ENCODE assay signal across 9 cellular contexts in genomic region chr4:16082038-16082423, GRCh38. TPM values are rescaled to one million over a fixed set of nuclear protein-coding genes. Genes with fewer than 3 reads are reported as not detected.
DNase-seq lines count a peak whose midpoint lies in the region; ATAC-seq and TF ChIP-seq lines count a peak whose summit lies in the region.
"Had no signal": no experiment of that assay in that cellular context is flagged by ENCODE, and none has a peak within 500 bp of the region (broad histone marks: within the 10 kb centered on the region; RNA-seq: fewer than 3 reads in every experiment).

No MANE protein-coding gene starts in this region.

- peaks cover 51% of the 10 kb centered on the region for H3K27me3 Mint-ChIP-seq in activated naive CD4-positive, alpha-beta T cell treated with anti-CD3 and anti-CD28 coated beads, Interleukin-2, amount 50 U/mL, for 24 hours
- peaks cover 55% of the 10 kb centered on the region for H3K27me3 Mint-ChIP-seq in dendritic cell treated with granulocyte-macrophage colony-stimulating factor and Interleukin-4, amounts not matched to agents 40 ng/mL and 50 ng/mL, for 4 days
- H3K27me3 Mint-ChIP-seq in natural killer cell (ENCODE audit: low read depth in 2 of 2) = peaks cover 53 to 74% of the 10 kb centered on the region in 2 donors

- TF ChIP-seq CTCF in natural killer cell (IDR thresholded peaks at IDR 0.05) = no peak

- DNase-seq in activated naive CD4-positive, alpha-beta T cell treated with anti-CD3 and anti-CD28 coated beads, Interleukin-2, amount 50 U/mL, for 16 hours = no peak
- DNase-seq in natural killer cell = no peak
- no peak for DNase-seq in effector CD8-positive, alpha-beta T cell (lab: John Stamatoyannopoulos, UW)
- no peak for DNase-seq in GOT3 (lab: John Stamatoyannopoulos, UW)

- H3K4me3 ChIP-seq in urinary bladder (ENCODE audit: low read depth, low read length) = peak overlapping the region; percentile 43

- no peak overlapping the region for H3K27ac ChIP-seq in urinary bladder (ENCODE audit: low read depth)

- no peaks in the 10 kb centered on the region for H3K36me3 ChIP-seq in urinary bladder (ENCODE audit: insufficient read depth)

- peak overlapping the region; percentile 84 for H3K4me3 Mint-ChIP-seq in activated naive CD4-positive, alpha-beta T cell treated with anti-CD3 and anti-CD28 coated beads, Interleukin-2, amount 50 U/mL, for 24 hours
- peak overlapping the region; percentile 74 for H3K4me3 Mint-ChIP-seq in dendritic cell treated with granulocyte-macrophage colony-stimulating factor and Interleukin-4, amounts not matched to agents 40 ng/mL and 50 ng/mL, for 4 days
- H3K4me3 Mint-ChIP-seq in natural killer cell = peak overlapping the region; percentile 52

- WGBS in urinary bladder = 20% methylated on average over 17 of the region's 17 CpGs

- intact Hi-C loops in dendritic cell treated with granulocyte-macrophage colony-stimulating factor and Interleukin-4, amounts not matched to agents 40 ng/mL and 50 ng/mL, for 4 days (cut with micrococcal nuclease) = no loop called here
- intact Hi-C loops in natural killer cell (cut with micrococcal nuclease) = no loop called here

- ATAC-seq in natural killer cell = peak in 1 of 3 donors; percentile 3
- no peak for ATAC-seq in HG03460 (IDR thresholded peaks at IDR 0.05; ENCODE audit: unreplicated experiment)

- no peaks in the 10 kb centered on the region for H3K9me3 Mint-ChIP-seq in activated naive CD4-positive, alpha-beta T cell treated with anti-CD3 and anti-CD28 coated beads, Interleukin-2, amount 50 U/mL, for 24 hours
- peaks cover 10% of the 10 kb centered on the region for H3K9me3 Mint-ChIP-seq in dendritic cell treated with granulocyte-macrophage colony-stimulating factor and Interleukin-4, amounts not matched to agents 40 ng/mL and 50 ng/mL, for 4 days
- H3K9me3 Mint-ChIP-seq in natural killer cell = no peaks in the 10 kb centered on the region

- H3K4me1 ChIP-seq in urinary bladder (ENCODE audit: insufficient read depth) = no peaks in the 10 kb centered on the region

- peaks cover 3% of the 10 kb centered on the region for H3K36me3 Mint-ChIP-seq in activated naive CD4-positive, alpha-beta T cell treated with anti-CD3 and anti-CD28 coated beads, Interleukin-2, amount 50 U/mL, for 24 hours
- no peaks in the 10 kb centered on the region for H3K36me3 Mint-ChIP-seq in dendritic cell treated with granulocyte-macrophage colony-stimulating factor and Interleukin-4, amounts not matched to agents 40 ng/mL and 50 ng/mL, for 4 days (ENCODE audit: low read depth)
- peaks cover 7% of the 10 kb centered on the region for H3K36me3 Mint-ChIP-seq in natural killer cell

- no peak overlapping the region for H3K27ac Mint-ChIP-seq in activated naive CD4-positive, alpha-beta T cell treated with anti-CD3 and anti-CD28 coated beads, Interleukin-2, amount 50 U/mL, for 24 hours
- no peak overlapping the region for H3K27ac Mint-ChIP-seq in dendritic cell treated with granulocyte-macrophage colony-stimulating factor and Interleukin-4, amounts not matched to agents 40 ng/mL and 50 ng/mL, for 4 days
- no peak overlapping the region for H3K27ac Mint-ChIP-seq in natural killer cell

- peaks cover 19% of the 10 kb centered on the region for H3K4me1 Mint-ChIP-seq in activated naive CD4-positive, alpha-beta T cell treated with anti-CD3 and anti-CD28 coated beads, Interleukin-2, amount 50 U/mL, for 24 hours
- peaks cover 36% of the 10 kb centered on the region for H3K4me1 Mint-ChIP-seq in dendritic cell treated with granulocyte-macrophage colony-stimulating factor and Interleukin-4, amounts not matched to agents 40 ng/mL and 50 ng/mL, for 4 days (ENCODE audit: low read depth)
- peaks cover 19 to 22% of the 10 kb centered on the region in 2 donors for H3K4me1 Mint-ChIP-seq in natural killer cell

RNA-seq across cellular contexts. Expression of gene PROM1, which starts 1.8 kb away (rescaled TPM):
- not detected for total RNA-seq in natural killer cell
- total RNA-seq in urinary bladder = 30.5 TPM
- 13.5 TPM for polyA plus RNA-seq in urinary bladder
- total RNA-seq: pulmonary artery endothelial cell had no signal

Comparison
In these comparisons a context has a peak if more than half of its experiments do, and no peak if none do; other contexts are left out.
1. RNA of gene PROM1, which starts 1.8 kb away (total RNA-seq): 30.5 TPM in urinary bladder (single experiment); not detected in natural killer cell; every median in the first group is over 10 times any median in the second.
2. Peak in every context shown above with its lines, with median percentiles within 50 percentile points of each other: H3K4me3 Mint-ChIP-seq.